Comparison of ENCODE assay signal across 8 cellular contexts in genomic region chr22:50267591-50268390, GRCh38. TPM values are rescaled to one million over a fixed set of nuclear protein-coding genes. Genes with fewer than 3 reads are reported as not detected.
A peak's percentile ranks its signal among the peaks of the same experiment; 100 is the strongest.
DNase-seq lines count a peak whose midpoint lies in the region; ATAC-seq, FAIRE-seq and TF ChIP-seq lines count a peak whose summit lies in the region.

No MANE protein-coding gene starts in this region.

- H2BK12ac ChIP-seq in neuronal stem cell (ENCODE audit: low read length): no peak overlapping the region

- H4K91ac ChIP-seq in neuronal stem cell (ENCODE audit: low read depth, low read length, poor library complexity): no peak overlapping the region

- WGBS in neuronal stem cell (ENCODE audit: extremely low coverage in 2 of 2, insufficient read length in 2 of 2, insufficient replicate concordance in 1 of 2), 2 donors: no CpG with 5 or more reads among the region's 75 CpGs

- no TSS peak for BruUV-seq in endothelial cell of umbilical vein (replicated peaks; lab: Mats Ljungman, UMichigan)

- no peak overlapping the region for H3K4me2 ChIP-seq in endothelial cell of umbilical vein (ENCODE audit: insufficient read depth, low read length)
- peak overlapping the region; percentile 11 for H3K4me2 ChIP-seq in neuronal stem cell (ENCODE audit: insufficient read depth, low read length, poor library complexity, severe bottlenecking)

- H2AK5ac ChIP-seq in neuronal stem cell (ENCODE audit: low read depth, low read length): peak overlapping the region; percentile 63

- H2BK15ac ChIP-seq in neuronal stem cell (ENCODE audit: low read length): peak overlapping the region; percentile 67

- H3K14ac ChIP-seq in neuronal stem cell (ENCODE audit: low read length): no peak overlapping the region

- no peak overlapping the region for H2BK120ac ChIP-seq in neuronal stem cell (ENCODE audit: low read depth, low read length)

- intact Hi-C loops in endothelial cell of umbilical vein (cut with micrococcal nuclease): no loop called here

- H3K4me1 ChIP-seq in endothelial cell of umbilical vein (ENCODE audit: control insufficient read depth, extremely low read depth, insufficient read depth, low read length) (peaks cover 12% of the 10 kb centered on the region), neuronal stem cell (ENCODE audit: control insufficient read depth in 2 of 2, insufficient read depth in 1 of 2, low read depth in 1 of 2, low read length in 2 of 2) (peaks cover 20 to 26% of the 10 kb centered on the region in 2 donors)

- no peak overlapping the region for H3K4me3 ChIP-seq in GM12865 (ENCODE audit: low read depth, low read length)
- peak overlapping the region in 1 of 3 experiments; percentile 19 for H3K4me3 ChIP-seq in endothelial cell of umbilical vein (replicated peaks in 1 of 3; ENCODE audit: insufficient read depth in 1 of 3, low read depth in 1 of 3, low read length in 3 of 3)
- no peak overlapping the region for H3K4me3 ChIP-seq in neuronal stem cell (ENCODE audit: low read length in 2 of 2)

- H3K79me2 ChIP-seq in endothelial cell of umbilical vein (ENCODE audit: control insufficient read depth, insufficient read depth, low read length): no peaks in the 10 kb centered on the region

- H3K27ac ChIP-seq in endothelial cell of umbilical vein (ENCODE audit: insufficient read depth, low read depth, low read length) (no peak overlapping the region), neuronal stem cell (replicated peaks; ENCODE audit: low read length) (no peak overlapping the region)

- no peak overlapping the region for H3K23ac ChIP-seq in neuronal stem cell (ENCODE audit: low read depth, low read length, poor library complexity)

- CTCF ChIA-PET in endothelial cell of umbilical vein (lab: Charles Lee): interaction anchor here (0.8 to 4.7 kb wide), 8 partner anchors 9 to 58 kb away, joined by 3 to 40 read pairs (median 4); partner anchors contain the start of gene HDAC10

- no peak for TF ChIP-seq POLR2A in endothelial cell of umbilical vein (IDR thresholded peaks at IDR 0.05; ENCODE audit: low read depth, low read length)

- dilution Hi-C loops in endothelial cell of umbilical vein (cut with MboI; ENCODE audit: extremely low pct_ligation_motif_present, low sequenced_read_pairs): no loop called here

- H3K9me3 ChIP-seq in endothelial cell of umbilical vein (replicated peaks; ENCODE audit: control insufficient read depth, insufficient read depth, low read length) (no peaks in the 10 kb centered on the region), neuronal stem cell (replicated peaks in 1 of 2; ENCODE audit: control insufficient read depth in 2 of 2, insufficient read depth in 1 of 2, low read depth in 1 of 2, low read length in 2 of 2) (peaks cover 4 to 5% of the 10 kb centered on the region in 2 donors)

- peak overlapping the region; percentile 2 for H2BK5ac ChIP-seq in neuronal stem cell (ENCODE audit: low read length)

- no peak overlapping the region for H3K4ac ChIP-seq in neuronal stem cell (ENCODE audit: low read length)

- no peaks in the 10 kb centered on the region for H4K20me1 ChIP-seq in endothelial cell of umbilical vein (replicated peaks; ENCODE audit: control insufficient read depth, extremely low read depth, insufficient read depth, low read length)

- no peak overlapping the region for H3K18ac ChIP-seq in neuronal stem cell (ENCODE audit: low read length)

- TF ChIP-seq CTCF in GM12865 (IDR thresholded peaks at IDR 0.05; ENCODE audit: insufficient read depth, low read depth, low read length, missing control alignments) (peak; percentile 27), endothelial cell of umbilical vein (IDR thresholded peaks at IDR 0.05; ENCODE audit: extremely low read depth in 1 of 2, insufficient read depth in 1 of 2, low read depth in 1 of 2, low read length in 2 of 2) (peak in 1 of 2 donors; percentile 39)

- no peaks in the 10 kb centered on the region for H3K9me1 ChIP-seq in endothelial cell of umbilical vein (replicated peaks; ENCODE audit: control insufficient read depth, extremely low read depth, insufficient read depth, low read length)

- no peaks in the 10 kb centered on the region for H3K27me3 ChIP-seq in endothelial cell of umbilical vein (ENCODE audit: control insufficient read depth in 2 of 2, insufficient read depth in 2 of 2, low read length in 2 of 2)
- peaks cover 0 to 9% (median 0%) of the 10 kb centered on the region in 3 experiments for H3K27me3 ChIP-seq in neuronal stem cell (ENCODE audit: control insufficient read depth in 3 of 3, insufficient read depth in 3 of 3, low read depth in 1 of 3, low read length in 3 of 3)

- H3K79me1 ChIP-seq in neuronal stem cell (ENCODE audit: low read depth, low read length): no peaks in the 10 kb centered on the region

- H4K8ac ChIP-seq in neuronal stem cell (ENCODE audit: low read depth, low read length): no peak overlapping the region

- no peak for FAIRE-seq in endothelial cell of umbilical vein (lab: Jason Lieb, UNC)

- POLR2A ChIA-PET in endothelial cell of umbilical vein (lab: Charles Lee): no interaction called here

- ATAC-seq in HG02610 (IDR thresholded peaks at IDR 0.05; ENCODE audit: unreplicated experiment) (no peak), GM21390 (IDR thresholded peaks at IDR 0.05; ENCODE audit: unreplicated experiment) (no peak)

- H3K9ac ChIP-seq in endothelial cell of umbilical vein (replicated peaks; ENCODE audit: extremely low read depth, insufficient read depth, low read length) (no peak overlapping the region), neuronal stem cell (ENCODE audit: low read depth, low read length, poor library complexity) (no peak overlapping the region)

- H3K36me3 ChIP-seq in endothelial cell of umbilical vein (ENCODE audit: control insufficient read depth in 2 of 2, extremely low read depth in 1 of 2, insufficient read depth in 2 of 2, low read length in 2 of 2) (peaks cover 0 to 4% of the 10 kb centered on the region in 2 experiments), neuronal stem cell (replicated peaks in 1 of 2; ENCODE audit: control insufficient read depth in 2 of 2, insufficient read depth in 2 of 2, low read length in 2 of 2) (peaks cover 0 to 17% of the 10 kb centered on the region in 2 donors)

- peak; percentile 59 for DNase-seq in GM12865 (ENCODE audit: low read depth)
- peak; percentile 59 for DNase-seq in activated CD4-positive, alpha-beta T cell treated with anti-CD3 and anti-CD28 coated beads, Interleukin-2, amount 50 U/mL, for 1 hour
- peak; percentile 47 for DNase-seq in endothelial cell of umbilical vein (ENCODE audit: low read depth, low spot score)
- no peak for DNase-seq in neuronal stem cell (ENCODE audit: low spot score)
- no peak for DNase-seq in 8988T
- no peak for DNase-seq in NCI-H226

- H2AFZ ChIP-seq in endothelial cell of umbilical vein (ENCODE audit: low read depth, low read length) (no peak overlapping the region), neuronal stem cell (ENCODE audit: low read length) (no peak overlapping the region)

RNA-seq across cellular contexts. Expression of gene MAPK11, which starts 2.4 kb away (rescaled TPM):
- 26.3 and 29.4 TPM in 2 replicates for total RNA-seq in endothelial cell of umbilical vein
- 22.8 and 30.2 TPM in 2 replicates for polyA plus RNA-seq in endothelial cell of umbilical vein
- 13.7 and 19.8 TPM in 2 replicates for polyA plus RNA-seq in endothelial cell of umbilical vein (2011; cell fraction: cytosol; rRNA removed)
- polyA plus RNA-seq in endothelial cell of umbilical vein (2011; cell fraction: nucleus; rRNA removed): 47.9 and 63.7 TPM in 2 replicates
- polyA plus RNA-seq in endothelial cell of umbilical vein (2012): 19.7 and 28.3 TPM in 2 replicates
- 17.9 and 22.1 TPM in 2 replicates for polyA minus RNA-seq in endothelial cell of umbilical vein
- 0.51 TPM for polyA minus RNA-seq in endothelial cell of umbilical vein (2011; cell fraction: cytosol; rRNA and poly(A)+ RNA removed)
- 11.3 and 17.4 TPM in 2 replicates for polyA minus RNA-seq in endothelial cell of umbilical vein (2011; cell fraction: nucleus; rRNA and poly(A)+ RNA removed)
- 4.0 TPM for polyA plus RNA-seq in neuronal stem cell (2013, experiment 1 of 2)
- 3.6 TPM for polyA plus RNA-seq in neuronal stem cell (2013, experiment 2 of 2)

RNA-seq across cellular contexts. Expression of gene MAPK12, which starts 6.3 kb away (rescaled TPM):
- total RNA-seq in endothelial cell of umbilical vein: 67.9 and 72.3 TPM in 2 replicates
- polyA plus RNA-seq in endothelial cell of umbilical vein: 86.8 and 90.2 TPM in 2 replicates
- 50.3 and 67.5 TPM in 2 replicates for polyA plus RNA-seq in endothelial cell of umbilical vein (2011; cell fraction: cytosol; rRNA removed)
- 241 and 284 TPM in 2 replicates for polyA plus RNA-seq in endothelial cell of umbilical vein (2011; cell fraction: nucleus; rRNA removed)
- 46.0 and 62.2 TPM in 2 replicates for polyA plus RNA-seq in endothelial cell of umbilical vein (2012)
- 51.9 and 76.1 TPM in 2 replicates for polyA minus RNA-seq in endothelial cell of umbilical vein
- 9.8 TPM for polyA minus RNA-seq in endothelial cell of umbilical vein (2011; cell fraction: cytosol; rRNA and poly(A)+ RNA removed)
- polyA minus RNA-seq in endothelial cell of umbilical vein (2011; cell fraction: nucleus; rRNA and poly(A)+ RNA removed): 48.7 and 88.7 TPM in 2 replicates
- 28.8 TPM for polyA plus RNA-seq in neuronal stem cell (2013, experiment 1 of 2)
- 28.1 TPM for polyA plus RNA-seq in neuronal stem cell (2013, experiment 2 of 2)

RNA-seq across cellular contexts. Expression of gene HDAC10, which starts 16.7 kb away (rescaled TPM):
- 42.4 and 47.0 TPM in 2 replicates for total RNA-seq in endothelial cell of umbilical vein
- 32.6 and 38.3 TPM in 2 replicates for polyA plus RNA-seq in endothelial cell of umbilical vein
- 5.5 and 8.8 TPM in 2 replicates for polyA plus RNA-seq in endothelial cell of umbilical vein (2011; cell fraction: cytosol; rRNA removed)
- 193 and 224 TPM in 2 replicates for polyA plus RNA-seq in endothelial cell of umbilical vein (2011; cell fraction: nucleus; rRNA removed)
- polyA plus RNA-seq in endothelial cell of umbilical vein (2012): 22.9 and 34.1 TPM in 2 replicates
- polyA minus RNA-seq in endothelial cell of umbilical vein: 15.7 and 19.6 TPM in 2 replicates
- 5.1 TPM for polyA minus RNA-seq in endothelial cell of umbilical vein (2011; cell fraction: cytosol; rRNA and poly(A)+ RNA removed)
- polyA minus RNA-seq in endothelial cell of umbilical vein (2011; cell fraction: nucleus; rRNA and poly(A)+ RNA removed): 30.4 and 61.3 TPM in 2 replicates
- 20.1 TPM for polyA plus RNA-seq in neuronal stem cell (2013, experiment 1 of 2)
- 18.8 TPM for polyA plus RNA-seq in neuronal stem cell (2013, experiment 2 of 2)

RNA-seq across cellular contexts. Expression of gene TUBGCP6, which starts 23.0 kb away (rescaled TPM):
- 41.5 and 45.3 TPM in 2 replicates for total RNA-seq in endothelial cell of umbilical vein
- 33.1 and 42.7 TPM in 2 replicates for polyA plus RNA-seq in endothelial cell of umbilical vein
- polyA plus RNA-seq in endothelial cell of umbilical vein (2011; cell fraction: cytosol; rRNA removed): 7.6 and 13.4 TPM in 2 replicates
- 261 and 282 TPM in 2 replicates for polyA plus RNA-seq in endothelial cell of umbilical vein (2011; cell fraction: nucleus; rRNA removed)
- 19.7 and 24.2 TPM in 2 replicates for polyA plus RNA-seq in endothelial cell of umbilical vein (2012)
- polyA minus RNA-seq in endothelial cell of umbilical vein: 23.3 and 25.1 TPM in 2 replicates
- polyA minus RNA-seq in endothelial cell of umbilical vein (2011; cell fraction: cytosol; rRNA and poly(A)+ RNA removed): 5.6 TPM
- polyA minus RNA-seq in endothelial cell of umbilical vein (2011; cell fraction: nucleus; rRNA and poly(A)+ RNA removed): 38.8 and 57.6 TPM in 2 replicates
- polyA plus RNA-seq in neuronal stem cell (2013, experiment 1 of 2): 12.1 TPM
- 12.1 TPM for polyA plus RNA-seq in neuronal stem cell (2013, experiment 2 of 2)

RNA-seq across cellular contexts. Expression of gene PLXNB2, which starts 39.7 kb away (rescaled TPM):
- 134 and 139 TPM in 2 replicates for total RNA-seq in endothelial cell of umbilical vein
- 82.3 and 113 TPM in 2 replicates for polyA plus RNA-seq in endothelial cell of umbilical vein
- 57.8 and 72.6 TPM in 2 replicates for polyA plus RNA-seq in endothelial cell of umbilical vein (2011; cell fraction: cytosol; rRNA removed)
- polyA plus RNA-seq in endothelial cell of umbilical vein (2011; cell fraction: nucleus; rRNA removed): 283 and 338 TPM in 2 replicates
- 73.1 and 80.0 TPM in 2 replicates for polyA plus RNA-seq in endothelial cell of umbilical vein (2012)
- 117 TPM in 2 replicates for polyA minus RNA-seq in endothelial cell of umbilical vein
- 56.3 TPM for polyA minus RNA-seq in endothelial cell of umbilical vein (2011; cell fraction: cytosol; rRNA and poly(A)+ RNA removed)
- polyA minus RNA-seq in endothelial cell of umbilical vein (2011; cell fraction: nucleus; rRNA and poly(A)+ RNA removed): 65.3 and 136 TPM in 2 replicates
- polyA plus RNA-seq in neuronal stem cell (2013, experiment 1 of 2): 71.0 TPM
- 69.8 TPM for polyA plus RNA-seq in neuronal stem cell (2013, experiment 2 of 2)

Comparison
In these comparisons a context has a peak if more than half of its experiments do, and no peak if none do; other contexts are left out.
1. DNase-seq: peak in GM12865 (single experiment), activated CD4-positive, alpha-beta T cell treated with anti-CD3 and anti-CD28 coated beads, Interleukin-2, amount 50 U/mL, for 1 hour (single experiment) and endothelial cell of umbilical vein (single experiment); none in neuronal stem cell (single experiment), 8988T (single experiment) and NCI-H226 (single experiment).